ENCODE assay signal across 8 cellular contexts in genomic region chr17:17496189-17497064, GRCh38. TPM values are rescaled to one million over a fixed set of nuclear protein-coding genes. Genes with fewer than 3 reads are reported as not detected.
DNase-seq lines count a peak whose midpoint lies in the region; ATAC-seq and TF ChIP-seq lines count a peak whose summit lies in the region.

RASD1 (minus strand) TSS chr17:17496395; CDS start chr17:17496181, 214 bp downstream.

- H3K27ac ChIP-seq in endodermal cell (ENCODE audit: low read depth, low read length), result no peak within 1 kb of the TSS

- peak; percentile 98 for TF ChIP-seq CTCF in endodermal cell (conservative IDR thresholded peaks at IDR 0.05)
- TF ChIP-seq CTCF in mesothelial cell of epicardium (IDR thresholded peaks at IDR 0.05; ENCODE audit: unreplicated experiment), result peak; percentile 98

- peak within 1 kb of the TSS; percentile 77 for H3K4me3 ChIP-seq in endodermal cell (ENCODE audit: low read length)

- no peaks in the 10 kb centered on the region for H3K4me1 ChIP-seq in endodermal cell (ENCODE audit: control insufficient read depth, insufficient read depth, low read length)

- DNase-seq in A172 (ENCODE audit: low spot score) (peak; percentile 54), NCI-H82 treated with DMSO at 0.1 percent for 48 hours (lab: John Stamatoyannopoulos, UW; ENCODE audit: unreplicated experiment) (peak; percentile 71), endodermal cell (peak; percentile 97), mesothelial cell of epicardium (ENCODE audit: low spot score in 2 of 2, unreplicated experiment in 2 of 2) (peak; percentile 72 to 88)
- peak; percentile 85 for DNase-seq in activated CD8-positive, alpha-beta memory T cell treated with anti-CD3 and anti-CD28 coated beads, Interleukin-2, amount 10 ng/mL, durations not matched to agents 7 days and 5 days
- DNase-seq in stimulated activated CD8-positive, alpha-beta memory T cell treated with anti-CD3 and anti-CD28 coated beads, Interleukin-15, amount 100 ng/mL, for 4 hours (ENCODE audit: low read depth in 2 of 2), result peak; percentile 61 to 69

- peaks cover 10% of the 10 kb centered on the region for H3K36me3 ChIP-seq in endodermal cell (ENCODE audit: control insufficient read depth, insufficient read depth, low read length)

- no peak within 1 kb of the TSS for H3K27ac Mint-ChIP-seq in activated CD8-positive, alpha-beta memory T cell treated with anti-CD3 and anti-CD28 coated beads, Interleukin-2, amount 10 ng/mL, durations not matched to agents 7 days and 5 days
- H3K27ac Mint-ChIP-seq in endodermal cell (peak within 1 kb of the TSS; percentile 24), mesothelial cell of epicardium (peak within 1 kb of the TSS; percentile 78)

- H3K4me1 Mint-ChIP-seq in activated CD8-positive, alpha-beta memory T cell treated with anti-CD3 and anti-CD28 coated beads, Interleukin-2, amount 10 ng/mL, durations not matched to agents 7 days and 5 days, result peaks cover 4% of the 10 kb centered on the region
- peaks cover 32% of the 10 kb centered on the region for H3K4me1 Mint-ChIP-seq in endodermal cell
- H3K4me1 Mint-ChIP-seq in mesothelial cell of epicardium, result peaks cover 19% of the 10 kb centered on the region

- CTCF ChIA-PET in activated CD8-positive, alpha-beta memory T cell treated with anti-CD3 and anti-CD28 coated beads, Interleukin-2, amount 10 ng/mL, durations not matched to agents 7 days and 5 days (lab: Charles Lee), result interaction anchor here (0.6 to 3.8 kb wide), 59 partner anchors 9 to 645 kb away, joined by 3 to 78 read pairs (median 4); partner anchors contain the start of gene PEMT

- ATAC-seq in GM18519 (IDR thresholded peaks at IDR 0.05; ENCODE audit: low FRiP score, unreplicated experiment) (peak; percentile 48), HG03354 (IDR thresholded peaks at IDR 0.05; ENCODE audit: poor library complexity, severe bottlenecking, unreplicated experiment) (peak; percentile 77)
- peak; percentile 86 for ATAC-seq in activated CD8-positive, alpha-beta memory T cell treated with anti-CD3 and anti-CD28 coated beads, Interleukin-2, amount 10 ng/mL, durations not matched to agents 7 days and 5 days

- peaks cover 7% of the 10 kb centered on the region for H3K36me3 Mint-ChIP-seq in activated CD8-positive, alpha-beta memory T cell treated with anti-CD3 and anti-CD28 coated beads, Interleukin-2, amount 10 ng/mL, durations not matched to agents 7 days and 5 days
- H3K36me3 Mint-ChIP-seq in endodermal cell (ENCODE audit: low read depth) (peaks cover 14% of the 10 kb centered on the region), mesothelial cell of epicardium (peaks cover 11% of the 10 kb centered on the region)

- H3K27me3 Mint-ChIP-seq in activated CD8-positive, alpha-beta memory T cell treated with anti-CD3 and anti-CD28 coated beads, Interleukin-2, amount 10 ng/mL, durations not matched to agents 7 days and 5 days, result peaks cover 15% of the 10 kb centered on the region
- H3K27me3 Mint-ChIP-seq in endodermal cell (ENCODE audit: insufficient read depth), result peaks cover 28% of the 10 kb centered on the region
- peaks cover 42% of the 10 kb centered on the region for H3K27me3 Mint-ChIP-seq in mesothelial cell of epicardium (ENCODE audit: low read depth)

- peaks cover 19% of the 10 kb centered on the region for H3K27me3 ChIP-seq in endodermal cell (ENCODE audit: control insufficient read depth, insufficient read depth, low read length, poor library complexity, severe bottlenecking)

- no peaks in the 10 kb centered on the region for H3K9me3 Mint-ChIP-seq in activated CD8-positive, alpha-beta memory T cell treated with anti-CD3 and anti-CD28 coated beads, Interleukin-2, amount 10 ng/mL, durations not matched to agents 7 days and 5 days (ENCODE audit: low read depth)
- no peaks in the 10 kb centered on the region for H3K9me3 Mint-ChIP-seq in endodermal cell
- H3K9me3 Mint-ChIP-seq in mesothelial cell of epicardium, result no peaks in the 10 kb centered on the region

- no peaks in the 10 kb centered on the region for H3K9me3 ChIP-seq in endodermal cell (ENCODE audit: control insufficient read depth, low read length)

- H3K4me3 Mint-ChIP-seq in activated CD8-positive, alpha-beta memory T cell treated with anti-CD3 and anti-CD28 coated beads, Interleukin-2, amount 10 ng/mL, durations not matched to agents 7 days and 5 days, result peak within 1 kb of the TSS; percentile 52
- H3K4me3 Mint-ChIP-seq in endodermal cell (peak within 1 kb of the TSS; percentile 55), mesothelial cell of epicardium (peak within 1 kb of the TSS; percentile 75)

- 0 to 1% methylated on average over 34 to 93 of the region's 93 CpGs for WGBS in endodermal cell (ENCODE audit: insufficient coverage in 1 of 2, insufficient read length in 1 of 2), 2 experiments

- H3K9ac ChIP-seq in endodermal cell (ENCODE audit: extremely low read depth, low read length, poor library complexity, severe bottlenecking), result peak within 1 kb of the TSS; percentile 54

RNA-seq across cellular contexts. Expression of gene RASD1, which starts in this region (rescaled TPM):
- total RNA-seq in A172 (2014; rRNA removed; shearing (Covaris generic)), result not detected in 2 replicates
- 1 to 10 TPM; 2.2 to 2.5 TPM for total RNA-seq in activated CD8-positive, alpha-beta memory T cell treated with anti-CD3 and anti-CD28 coated beads, Interleukin-2, amount 10 ng/mL, durations not matched to agents 7 days and 5 days
- 1 to 10 TPM; 1.9 to 2.5 TPM for total RNA-seq in endodermal cell
- polyA plus RNA-seq in endodermal cell (2013, experiment 1 of 2), result 3.0 TPM
- 2.8 TPM for polyA plus RNA-seq in endodermal cell (2013, experiment 2 of 2)
- total RNA-seq in mesothelial cell of epicardium, result 1.9 to 2.8 TPM (median 2.1 TPM) in 3 replicates

Comparison
In these comparisons a context has a peak if more than half of its experiments do, and no peak if none do; other contexts are left out.
1. Peak in DNase-seq in A172; RNA of the gene not detected or under 1 TPM.